17 cellular contexts compared by ENCODE assay signal in genomic region chr17:61382796-61383688, GRCh38. TPM values are rescaled to one million over a fixed set of nuclear protein-coding genes. Genes with fewer than 3 reads are reported as not detected.
"Had no signal": no experiment of that assay in that cellular context is flagged by ENCODE, and none has a peak within 500 bp of the region (broad histone marks: within the 10 kb centered on the region; RNA-seq: fewer than 3 reads in every experiment).

No MANE protein-coding gene starts in this region.

- H3K27ac ChIP-seq: dorsolateral prefrontal cortex, prostate gland, testis, uterus had no signal

- ATAC-seq: activated T-cell treated with anti-CD3 and anti-CD28 coated beads, Interleukin-2, amount 50 U/mL, for 4 hours; naive thymus-derived CD4-positive, alpha-beta T cell had no signal

- H3K4me3 Mint-ChIP-seq: activated CD4-positive, alpha-beta memory T cell treated with anti-CD3 and anti-CD28 coated beads for 36 hours; activated naive CD8-positive, alpha-beta T cell treated with anti-CD3 and anti-CD28 coated beads for 36 hours; activated T-cell treated with anti-CD3 and anti-CD28 coated beads, Interleukin-2, amount 50 U/mL, for 4 hours; naive thymus-derived CD4-positive, alpha-beta T cell; T-helper 2 cell treated with Interferon-gamma antibody and Interleukin-4, amounts not matched to agents 5 μg/mL and 100 μg/mL, for 36 hours had no signal

- H3K36me3 ChIP-seq: breast epithelium, heart left ventricle, prostate gland, uterus had no signal

- H3K9me3 ChIP-seq: breast epithelium, heart left ventricle, prostate gland, testis, uterus had no signal

- H3K4me1 ChIP-seq: breast epithelium, prostate gland, uterus had no signal

- H3K27me3 Mint-ChIP-seq: activated CD4-positive, alpha-beta memory T cell treated with anti-CD3 and anti-CD28 coated beads for 36 hours; activated naive CD8-positive, alpha-beta T cell treated with anti-CD3 and anti-CD28 coated beads for 36 hours; naive thymus-derived CD4-positive, alpha-beta T cell had no signal

- H3K9me3 Mint-ChIP-seq: activated CD4-positive, alpha-beta memory T cell treated with anti-CD3 and anti-CD28 coated beads for 36 hours; activated naive CD8-positive, alpha-beta T cell treated with anti-CD3 and anti-CD28 coated beads for 36 hours; activated T-cell treated with anti-CD3 and anti-CD28 coated beads, Interleukin-2, amount 50 U/mL, for 4 hours; naive thymus-derived CD4-positive, alpha-beta T cell; T-helper 2 cell treated with Interferon-gamma antibody and Interleukin-4, amounts not matched to agents 5 μg/mL and 100 μg/mL, for 36 hours had no signal

- DNase-seq: activated CD4-positive, alpha-beta memory T cell treated with anti-CD3 and anti-CD28 coated beads for 36 hours; activated CD4-positive, CD25-positive, alpha-beta regulatory T cell treated with anti-CD3 and anti-CD28 coated beads, Interleukin-2, amount 50 U/mL, for 72 hours; activated gamma-delta T cell treated with Interleukin-2 at 50 U/mL for 16 hours; activated naive CD8-positive, alpha-beta T cell treated with anti-CD3 and anti-CD28 coated beads for 36 hours; activated T-cell treated with anti-CD3 and anti-CD28 coated beads, Interleukin-2, amount 50 U/mL, for 4 hours; foreskin melanocyte; heart left ventricle; naive thymus-derived CD4-positive, alpha-beta T cell; stimulated activated CD4-positive, alpha-beta T cell treated with anti-CD3 and anti-CD28 coated beads, Interleukin-12 subunit alpha, Interleukin-12 subunit beta, amount 100 ng/mL, for 4 hours; stimulated activated CD4-positive, alpha-beta T cell treated with anti-CD3 and anti-CD28 coated beads, Interleukin-2, amount 100 ng/mL, for 48 hours; stimulated activated naive CD4-positive, alpha-beta T cell treated with Interleukin-2 at 50 U/mL for 16 hours; testis; uterus had no signal

- H3K27me3 ChIP-seq: breast epithelium, dorsolateral prefrontal cortex, heart left ventricle, testis, uterus had no signal

- H3K4me1 Mint-ChIP-seq: activated naive CD8-positive, alpha-beta T cell treated with anti-CD3 and anti-CD28 coated beads for 36 hours; naive thymus-derived CD4-positive, alpha-beta T cell had no signal

- H3K36me3 Mint-ChIP-seq: activated CD4-positive, alpha-beta memory T cell treated with anti-CD3 and anti-CD28 coated beads for 36 hours had no signal

- H3K27ac Mint-ChIP-seq: activated CD4-positive, alpha-beta memory T cell treated with anti-CD3 and anti-CD28 coated beads for 36 hours; naive thymus-derived CD4-positive, alpha-beta T cell; T-helper 2 cell treated with Interferon-gamma antibody and Interleukin-4, amounts not matched to agents 5 μg/mL and 100 μg/mL, for 36 hours had no signal

- H3K4me3 ChIP-seq: dorsolateral prefrontal cortex, heart left ventricle, prostate gland, testis, uterus had no signal

RNA-seq across cellular contexts. Expression of gene TBX2, which starts 16.6 kb away (rescaled TPM):
- total RNA-seq: activated naive CD8-positive, alpha-beta T cell treated with anti-CD3 and anti-CD28 coated beads for 36 hours; naive thymus-derived CD4-positive, alpha-beta T cell had no signal
- polyA plus RNA-seq: naive thymus-derived CD4-positive, alpha-beta T cell had no signal
